ENCODE assay signal across 9 cellular contexts in the genomic region with DNA sequence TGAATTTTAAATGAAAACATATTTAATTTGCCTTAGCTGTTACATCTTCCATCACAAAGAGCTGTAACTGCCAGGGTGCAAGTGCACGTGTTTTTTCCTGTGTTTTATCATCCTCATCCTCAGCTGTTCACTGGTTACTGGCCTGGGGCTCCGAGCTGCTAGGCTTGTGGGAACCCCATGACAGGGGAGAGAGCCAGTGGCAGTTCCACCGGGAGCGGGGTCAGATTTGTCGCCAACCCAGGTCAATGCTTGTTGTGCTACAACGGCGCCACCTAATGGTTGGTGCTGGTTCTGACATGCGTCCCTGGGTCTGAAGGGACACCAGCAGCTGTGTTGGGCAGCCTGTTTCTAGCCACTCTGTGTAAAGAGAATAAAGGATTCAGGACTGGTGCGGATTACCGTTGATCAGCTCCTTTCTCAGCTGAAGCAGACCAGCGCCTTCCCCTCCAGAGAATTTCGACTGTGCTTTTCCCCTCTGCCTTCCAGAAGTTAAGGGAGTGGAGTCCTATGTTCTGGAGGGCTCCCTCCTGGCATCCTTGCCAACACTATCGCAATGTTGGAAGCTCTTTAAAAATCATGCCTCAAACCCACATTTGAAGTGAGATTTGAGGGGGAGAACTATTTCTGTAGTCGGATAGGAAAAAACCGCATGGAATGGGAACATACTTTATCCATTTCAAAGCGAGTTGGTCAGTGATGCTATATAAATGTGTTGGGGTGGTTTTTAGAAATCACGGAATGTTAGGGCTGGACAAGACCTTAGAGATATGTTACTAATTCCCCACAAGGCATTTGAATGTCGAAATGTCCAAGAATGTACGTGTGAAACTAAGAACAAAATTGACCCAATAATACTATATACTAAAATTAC. TPM values are rescaled to one million over a fixed set of nuclear protein-coding genes. Genes with fewer than 3 reads are reported as not detected.
DNase-seq lines count a peak whose midpoint lies in the region; ATAC-seq, FAIRE-seq and TF ChIP-seq lines count a peak whose summit lies in the region.
"Had no signal": no experiment of that assay in that cellular context is flagged by ENCODE, and none has a peak within 500 bp of the region (broad histone marks: within the 10 kb centered on the region; RNA-seq: fewer than 3 reads in every experiment).

No MANE protein-coding gene starts in this region.

- 0 out of 4 replicates have a peak overlapping the region, but pooled peaks of 1 of the 2 experiments have one; percentile 16 for H3K4me2 ChIP-seq in H1 (ENCODE audit: insufficient read depth in 1 of 2, low read depth in 2 of 2, low read length in 2 of 2)

- H3K14ac ChIP-seq in H1 (ENCODE audit: insufficient read length), result no peak overlapping the region

- TF ChIP-seq RAD21 in H1 (IDR thresholded peaks at IDR 0.05 in 1 of 2, conservative IDR thresholded peaks at IDR 0.05 in 1 of 2; ENCODE audit: low read depth in 2 of 2, low read length in 2 of 2), result peak; percentile 99 to 100

- TF ChIP-seq CTCF in CD4-positive, alpha-beta T cell (IDR thresholded peaks at IDR 0.05), result peak; percentile 96
- TF ChIP-seq CTCF in HL-60 (IDR thresholded peaks at IDR 0.05; ENCODE audit: insufficient read depth, low read length) (peak; percentile 85), H1 (IDR thresholded peaks at IDR 0.05; ENCODE audit: control extremely low read depth in 1 of 3, insufficient read depth in 1 of 3, low read depth in 1 of 3, low read length in 3 of 3) (peak; percentile 94 to 98 (median 95))

- no peak overlapping the region for H3K23ac ChIP-seq in H1 (ENCODE audit: insufficient read length)

- H2BK5ac ChIP-seq in H1 (ENCODE audit: low read depth, low read length), result no peak overlapping the region

- H3K27me3 ChIP-seq in CD4-positive, alpha-beta T cell (ENCODE audit: control insufficient read depth, insufficient read depth, low read length), result no peaks in the 10 kb centered on the region
- H3K27me3 ChIP-seq in HL-60 (ENCODE audit: insufficient read depth, poor library complexity, severe bottlenecking), result no peaks in the 10 kb centered on the region
- H3K27me3 ChIP-seq in H1 (replicated peaks in 1 of 4; ENCODE audit: control insufficient read depth in 3 of 4, extremely low read depth in 1 of 4, insufficient read depth in 3 of 4, low read length in 3 of 4), result no peaks in the 10 kb centered on the region

- H4K91ac ChIP-seq in H1 (replicated peaks; ENCODE audit: insufficient read length, low read length), result no peak overlapping the region

- H2BK15ac ChIP-seq in H1 (ENCODE audit: low read length), result no peak overlapping the region; the same call in 1 of the 2 replicates

- no peaks in the 10 kb centered on the region for H3K79me2 ChIP-seq in H1 (ENCODE audit: control insufficient read depth in 1 of 2, insufficient read depth in 2 of 2, low read length in 2 of 2)

- H3K4me1 ChIP-seq in H1 (replicated peaks in 1 of 4; ENCODE audit: control insufficient read depth in 3 of 4, insufficient read depth in 4 of 4, low read length in 3 of 4), result 0 out of 7 replicates have a peak, but pooled peaks cover 0 to 2% (median 0%) of the 10 kb centered on the region in 4 experiments

- no peak overlapping the region for H3K56ac ChIP-seq in H1 (replicated peaks; ENCODE audit: insufficient read length, low read depth, low read length)

- FAIRE-seq in H1 (lab: Jason Lieb, UNC), result peak; percentile 93

- POLR2A ChIA-PET in CD4-positive, alpha-beta T cell (lab: Charles Lee), result interaction anchor here (0.6 to 2.0 kb wide), 14 partner anchors 9 to 408 kb away, joined by 3 to 10 read pairs (median 3); a partner anchor contains a TSS
- POLR2A ChIA-PET in activated CD8-positive, alpha-beta T cell treated with anti-CD3 and anti-CD28 coated beads, Interleukin-2, amount 10 ng/mL, durations not matched to agents 7 days and 5 days (lab: Charles Lee), result interaction anchor here (0.6 to 1.1 kb wide), 4 partner anchors 350 to 1695 kb away, joined by 3 to 4 read pairs (median 4); no protein-coding TSS in a partner anchor
- POLR2A ChIA-PET in H1 (lab: Charles Lee; ENCODE audit: partially characterized antibody), result interaction anchor here (0.6 to 1.3 kb wide), 2 partner anchors 242 to 374 kb away, joined by 3 to 5 read pairs; no protein-coding TSS in a partner anchor

- no peak overlapping the region for H3K27ac ChIP-seq in CD4-positive, alpha-beta T cell (ENCODE audit: low read depth, low read length)
- H3K27ac ChIP-seq in HL-60 (replicated peaks) (no peak overlapping the region), H1 (ENCODE audit: low read depth, low read length) (no peak overlapping the region)

- no peak overlapping the region for H2AK5ac ChIP-seq in H1 (ENCODE audit: low read depth, low read length)

- peak; percentile 78 to 92 (median 86) for DNase-seq in CD4-positive, alpha-beta T cell
- DNase-seq in HL-60 (ENCODE audit: low read depth in 1 of 2, low spot score in 1 of 2) (peak; percentile 65 to 86), NCI-H82 treated with DMSO at 0.1 percent for 48 hours (lab: John Stamatoyannopoulos, UW; ENCODE audit: unreplicated experiment) (peak; percentile 71), H1 (ENCODE audit: low read depth in 1 of 2, low spot score in 2 of 2) (peak; percentile 92 to 99), middle frontal gyrus (ENCODE audit: extremely low spot score, low spot score) (peak; percentile 85)
- peak; percentile 94 for DNase-seq in activated CD8-positive, alpha-beta T cell treated with anti-CD3 and anti-CD28 coated beads, Interleukin-2, amount 10 ng/mL, durations not matched to agents 7 days and 5 days
- peak; percentile 80 to 89 for DNase-seq in stimulated activated CD8-positive, alpha-beta memory T cell treated with anti-CD3 and anti-CD28 coated beads, Interleukin-2, amount 100 ng/mL, for 48 hours (ENCODE audit: low read depth in 2 of 2)

- H4K5ac ChIP-seq in H1 (ENCODE audit: insufficient read length, low read depth, low read length), result no peak overlapping the region

- no peak overlapping the region for H2BK20ac ChIP-seq in H1 (ENCODE audit: low read length)

- no peak overlapping the region for H2BK12ac ChIP-seq in H1 (ENCODE audit: low read depth, low read length)

- H3K27me3 Mint-ChIP-seq in CD4-positive, alpha-beta T cell, result no peaks in the 10 kb centered on the region
- H3K27me3 Mint-ChIP-seq in activated CD8-positive, alpha-beta T cell treated with anti-CD3 and anti-CD28 coated beads, Interleukin-2, amount 10 ng/mL, durations not matched to agents 7 days and 5 days (ENCODE audit: low read depth), result no peaks in the 10 kb centered on the region

- intact Hi-C loops in CD4-positive, alpha-beta T cell (cut with DNase I, micrococcal nuclease), result loop anchor here (1.0 to 5.0 kb wide), 6 partner anchors 85 to 875 kb away; no protein-coding TSS in a partner anchor

- no peaks in the 10 kb centered on the region for H3K36me3 Mint-ChIP-seq in CD4-positive, alpha-beta T cell (ENCODE audit: low read depth)
- H3K36me3 Mint-ChIP-seq in activated CD8-positive, alpha-beta T cell treated with anti-CD3 and anti-CD28 coated beads, Interleukin-2, amount 10 ng/mL, durations not matched to agents 7 days and 5 days (ENCODE audit: low read depth), result no peaks in the 10 kb centered on the region

- peaks cover 6% of the 10 kb centered on the region for H3K4me1 Mint-ChIP-seq in CD4-positive, alpha-beta T cell (ENCODE audit: low read depth)
- peaks cover 13% of the 10 kb centered on the region for H3K4me1 Mint-ChIP-seq in activated CD8-positive, alpha-beta T cell treated with anti-CD3 and anti-CD28 coated beads, Interleukin-2, amount 10 ng/mL, durations not matched to agents 7 days and 5 days (ENCODE audit: low read depth)

- no peak overlapping the region for H3K27ac Mint-ChIP-seq in CD4-positive, alpha-beta T cell
- H3K27ac Mint-ChIP-seq in activated CD8-positive, alpha-beta T cell treated with anti-CD3 and anti-CD28 coated beads, Interleukin-2, amount 10 ng/mL, durations not matched to agents 7 days and 5 days, result peak overlapping the region; percentile 82

- no peak overlapping the region for H4K8ac ChIP-seq in H1 (ENCODE audit: extremely low read depth, insufficient read depth, low read length)

- no peak overlapping the region for H2BK120ac ChIP-seq in H1 (replicated peaks; ENCODE audit: low read depth, low read length)

- peak overlapping the region; percentile 93 for H2AFZ ChIP-seq in H1 (ENCODE audit: low read length)

- no peaks in the 10 kb centered on the region for H3K36me3 ChIP-seq in H1 (ENCODE audit: control insufficient read depth in 2 of 4, insufficient read depth in 4 of 4, low read length in 3 of 4)

- H3K9ac ChIP-seq in H1 (replicated peaks in 1 of 4; ENCODE audit: extremely low read depth in 1 of 4, low read depth in 3 of 4, low read length in 3 of 4), result no peak overlapping the region; a peak in 1 of 7 replicates

- no peaks in the 10 kb centered on the region for H4K20me1 ChIP-seq in H1 (replicated peaks in 1 of 2; ENCODE audit: control insufficient read depth in 1 of 2, insufficient read depth in 2 of 2, low read length in 2 of 2)

- no peaks in the 10 kb centered on the region for H3K79me1 ChIP-seq in H1 (ENCODE audit: low read depth, low read length)

- peak; percentile 84 for ATAC-seq in CD4-positive, alpha-beta T cell (ENCODE audit: poor library complexity)
- ATAC-seq in GM19351 (IDR thresholded peaks at IDR 0.05; ENCODE audit: unreplicated experiment), result peak; percentile 96
- ATAC-seq in activated CD8-positive, alpha-beta T cell treated with anti-CD3 and anti-CD28 coated beads, Interleukin-2, amount 10 ng/mL, durations not matched to agents 7 days and 5 days, result peak; percentile 95

- TF ChIP-seq EP300 in H1 (IDR thresholded peaks at IDR 0.05; ENCODE audit: borderline replicate concordance in 1 of 2, low read depth in 2 of 2, low read length in 2 of 2), result no peak

- CTCF ChIA-PET in CD4-positive, alpha-beta T cell (lab: Charles Lee), result interaction anchor here (0.6 to 4.2 kb wide), 62 partner anchors 9 to 407 kb away, joined by 3 to 52 read pairs (median 4); a partner anchor contains a TSS
- CTCF ChIA-PET in activated CD8-positive, alpha-beta T cell treated with anti-CD3 and anti-CD28 coated beads, Interleukin-2, amount 10 ng/mL, durations not matched to agents 7 days and 5 days (lab: Charles Lee), result interaction anchor here (0.6 to 8.6 kb wide), 77 partner anchors 9 to 482 kb away, joined by 3 to 239 read pairs (median 5); a partner anchor contains a TSS
- CTCF ChIA-PET in H1 (lab: Charles Lee; ENCODE audit: partially characterized antibody), result interaction anchor here (0.5 to 2.0 kb wide), 66 partner anchors 9 to 1131 kb away, joined by 3 to 19 read pairs (median 4); no protein-coding TSS in a partner anchor

- H3K4me3 ChIP-seq in HL-60 (replicated peaks; ENCODE audit: insufficient read depth, low read length) (no peak overlapping the region), H1 (ENCODE audit: extremely low read depth in 1 of 4, insufficient read depth in 2 of 4, low read depth in 3 of 4, low read length in 4 of 4) (no peak overlapping the region)

- H3K9me3 ChIP-seq in CD4-positive, alpha-beta T cell (ENCODE audit: control insufficient read depth, low read length), result no peaks in the 10 kb centered on the region
- no peaks in the 10 kb centered on the region for H3K9me3 ChIP-seq in H1 (ENCODE audit: insufficient read depth in 2 of 2, low read depth in 1 of 2, low read length in 1 of 2)

- TF ChIP-seq POLR2A in H1 (IDR thresholded peaks at IDR 0.05; ENCODE audit: control extremely low read depth in 1 of 2, low read depth in 2 of 2, low read length in 2 of 2), result no peak

- no peaks in the 10 kb centered on the region for H3K9me3 Mint-ChIP-seq in CD4-positive, alpha-beta T cell
- H3K9me3 Mint-ChIP-seq in activated CD8-positive, alpha-beta T cell treated with anti-CD3 and anti-CD28 coated beads, Interleukin-2, amount 10 ng/mL, durations not matched to agents 7 days and 5 days (ENCODE audit: insufficient read depth), result no peaks in the 10 kb centered on the region

- 40% methylated on average over 19 of the region's 19 CpGs; no CpG with 5 or more reads in 1 of the 2 experiments for WGBS in H1 (ENCODE audit: extremely low coverage in 1 of 2, insufficient coverage in 1 of 2, insufficient read length in 1 of 2, insufficient replicate concordance in 2 of 2, low coverage in 1 of 2, low lambda C conversion rate in 2 of 2, missing lambda C conversion rate in 1 of 2), 2 experiments

- H3K4me3 Mint-ChIP-seq in CD4-positive, alpha-beta T cell, result peak overlapping the region; percentile 45
- H3K4me3 Mint-ChIP-seq in activated CD8-positive, alpha-beta T cell treated with anti-CD3 and anti-CD28 coated beads, Interleukin-2, amount 10 ng/mL, durations not matched to agents 7 days and 5 days, result peak overlapping the region; percentile 61

- H3K18ac ChIP-seq in H1 (ENCODE audit: extremely low read depth, low read length), result no peak overlapping the region

- no peaks in the 10 kb centered on the region for H3K23me2 ChIP-seq in H1 (ENCODE audit: low read depth, low read length)

- H3K4ac ChIP-seq in H1 (replicated peaks; ENCODE audit: insufficient read length, low read depth, low read length), result no peak overlapping the region

RNA-seq across cellular contexts. Expression of a gene that starts 32.1 kb away (rescaled TPM):
- total RNA-seq in CD4-positive, alpha-beta T cell, result 1 to 10 TPM; 8.6 to 8.7 TPM
- 10 to 100 TPM; 10.1 TPM for total RNA-seq in activated CD8-positive, alpha-beta T cell treated with anti-CD3 and anti-CD28 coated beads, Interleukin-2, amount 10 ng/mL, durations not matched to agents 7 days and 5 days
- 1.0 and 1.3 TPM in 2 replicates for total RNA-seq in H1 (2021; fragmentation: NEBNext Ultra II Directional; extraction: Animal tissue kit (Norgen Biotek cat#: 25700))
- 0.09 TPM in 1 of 2 replicates, not detected in the other for polyA plus RNA-seq in H1 (2011; rRNA removed)
- not detected for polyA plus RNA-seq in H1 (2011; cell fraction: cytosol; rRNA removed)
- polyA plus RNA-seq in H1 (2011; cell fraction: nucleus; rRNA removed), result 0.29 TPM
- polyA plus RNA-seq in H1 (2012, experiment 1 of 2), result 0.15 to 0.35 TPM in 2 of 4 replicates, not detected in the others
- not detected for polyA plus RNA-seq in H1 (2012, experiment 2 of 2)
- 0.22 TPM for polyA plus RNA-seq in H1 (2013, experiment 1 of 2)
- polyA plus RNA-seq in H1 (2013, experiment 2 of 2), result 0.07 TPM
- 2.1 and 2.5 TPM in 2 replicates for polyA minus RNA-seq in H1 (2011; rRNA and poly(A)+ RNA removed)
- not detected for polyA minus RNA-seq in H1 (2011; cell fraction: cytosol; rRNA and poly(A)+ RNA removed)
- 6.0 TPM for polyA minus RNA-seq in H1 (2011; cell fraction: nucleus; rRNA and poly(A)+ RNA removed)
- polyA plus RNA-seq: adipose tissue had no signal

RNA-seq across cellular contexts. Expression of a gene that starts 52.7 kb away (rescaled TPM):
- 10 to 100 TPM; 70.2 to 71.0 TPM for total RNA-seq in CD4-positive, alpha-beta T cell
- total RNA-seq in activated CD8-positive, alpha-beta T cell treated with anti-CD3 and anti-CD28 coated beads, Interleukin-2, amount 10 ng/mL, durations not matched to agents 7 days and 5 days, result 1 to 10 TPM; 6.0 to 6.1 TPM
- 0.07 and 0.08 TPM in 2 replicates for total RNA-seq in H1 (2021; fragmentation: NEBNext Ultra II Directional; extraction: Animal tissue kit (Norgen Biotek cat#: 25700))
- 0.05 TPM in 2 replicates for polyA plus RNA-seq in H1 (2011; rRNA removed)
- polyA plus RNA-seq in H1 (2011; cell fraction: cytosol; rRNA removed), result 0.13 TPM
- 0.20 TPM for polyA plus RNA-seq in H1 (2011; cell fraction: nucleus; rRNA removed)
- 0.03 to 0.09 TPM in 2 of 4 replicates, not detected in the others for polyA plus RNA-seq in H1 (2012, experiment 1 of 2)
- polyA plus RNA-seq in H1 (2012, experiment 2 of 2), result not detected
- 0.10 TPM for polyA plus RNA-seq in H1 (2013, experiment 1 of 2)
- polyA plus RNA-seq in H1 (2013, experiment 2 of 2), result 0.04 TPM
- 0.05 and 0.09 TPM in 2 replicates for polyA minus RNA-seq in H1 (2011; rRNA and poly(A)+ RNA removed)
- not detected for polyA minus RNA-seq in H1 (2011; cell fraction: cytosol; rRNA and poly(A)+ RNA removed)
- 0.20 TPM for polyA minus RNA-seq in H1 (2011; cell fraction: nucleus; rRNA and poly(A)+ RNA removed)

Comparison
In these comparisons a context has a peak if more than half of its experiments do, and no peak if none do; other contexts are left out.
1. RNA of a gene that starts 52.7 kb away (total RNA-seq): 70.2 to 71.0 TPM in CD4-positive, alpha-beta T cell; 6.0 to 6.1 TPM in activated CD8-positive, alpha-beta T cell treated with anti-CD3 and anti-CD28 coated beads, Interleukin-2, amount 10 ng/mL, durations not matched to agents 7 days and 5 days and 0.07 to 0.08 TPM in H1; every median in the first group is over 10 times any median in the second.
2. Peak in every context shown above with its lines, with median percentiles within 50 percentile points of each other: ATAC-seq, DNase-seq and CTCF ChIP-seq.